Comparison of ENCODE assay signal across 1 cellular context in the genomic region with DNA sequence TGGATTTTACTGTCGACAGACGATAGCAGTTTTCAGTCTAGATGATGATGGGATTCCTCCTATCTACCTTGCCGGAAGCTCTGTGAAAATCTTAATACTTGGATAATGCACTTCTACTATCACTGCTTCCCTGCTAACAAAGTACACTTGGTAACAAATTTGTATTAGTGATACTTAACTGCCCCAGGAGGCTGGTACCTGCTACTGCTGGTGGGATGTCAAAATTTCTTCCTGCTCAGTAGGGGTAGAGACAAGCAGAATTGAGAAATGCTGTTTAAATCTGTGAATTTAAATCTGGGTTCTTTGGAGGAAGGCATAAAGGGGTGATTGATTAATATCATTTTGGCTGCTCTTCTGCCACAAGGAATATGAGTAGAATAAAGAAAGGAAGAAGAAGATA.
TF ChIP-seq lines count a peak whose summit lies in the region.

No MANE protein-coding gene starts in this region.

TF ChIP-seq in H1, 55 proteins besides CTCF, POLR2A, EP300 and RAD21:
- no peak for TF ChIP-seq FOSL1 (IDR thresholded peaks at IDR 0.05; ENCODE audit: insufficient read depth, low read depth, low read length)
- TF ChIP-seq SP4 (IDR thresholded peaks at IDR 0.05; ENCODE audit: low read length): no peak
- TF ChIP-seq TCF12 (IDR thresholded peaks at IDR 0.05; ENCODE audit: low read depth, low read length): no peak
- TF ChIP-seq CHD2 (IDR thresholded peaks at IDR 0.05; ENCODE audit: low read length): no peak
- no peak for TF ChIP-seq ASH2L (IDR thresholded peaks at IDR 0.05; ENCODE audit: low read length)
- no peak for TF ChIP-seq CTBP2 (IDR thresholded peaks at IDR 0.05; ENCODE audit: borderline replicate concordance, insufficient read depth, insufficient read length, low read length)
- TF ChIP-seq SIRT6 (IDR thresholded peaks at IDR 0.05; ENCODE audit: low read length): no peak
- TF ChIP-seq BRCA1 (IDR thresholded peaks at IDR 0.05; ENCODE audit: low read depth, low read length): no peak
- no peak for TF ChIP-seq YY1 (IDR thresholded peaks at IDR 0.05; ENCODE audit: low read depth, low read length)
- TF ChIP-seq BCL11A (IDR thresholded peaks at IDR 0.05; ENCODE audit: low read depth in 2 of 2, low read length in 2 of 2): no peak
- no peak for TF ChIP-seq HDAC6 (IDR thresholded peaks at IDR 0.05; ENCODE audit: low read depth, low read length)
- TF ChIP-seq CHD1 (IDR thresholded peaks at IDR 0.05; ENCODE audit: low read depth, low read length): no peak
- no peak for TF ChIP-seq TAF1 (IDR thresholded peaks at IDR 0.05; ENCODE audit: low read depth, low read length)
- no peak for TF ChIP-seq RXRA (IDR thresholded peaks at IDR 0.05; ENCODE audit: insufficient read depth, low read depth, low read length)
- TF ChIP-seq, protein P1, sequence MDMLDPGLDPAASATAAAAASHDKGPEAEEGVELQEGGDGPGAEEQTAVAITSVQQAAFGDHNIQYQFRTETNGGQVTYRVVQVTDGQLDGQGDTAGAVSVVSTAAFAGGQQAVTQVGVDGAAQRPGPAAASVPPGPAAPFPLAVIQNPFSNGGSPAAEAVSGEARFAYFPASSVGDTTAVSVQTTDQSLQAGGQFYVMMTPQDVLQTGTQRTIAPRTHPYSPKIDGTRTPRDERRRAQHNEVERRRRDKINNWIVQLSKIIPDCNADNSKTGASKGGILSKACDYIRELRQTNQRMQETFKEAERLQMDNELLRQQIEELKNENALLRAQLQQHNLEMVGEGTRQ (IDR thresholded peaks at IDR 0.05; ENCODE audit: low read length): no peak
- TF ChIP-seq NRF1 (IDR thresholded peaks at IDR 0.05; ENCODE audit: low read depth, low read length): no peak
- TF ChIP-seq RBBP5 (IDR thresholded peaks at IDR 0.05; ENCODE audit: borderline replicate concordance, low read depth, low read length): no peak
- no peak for TF ChIP-seq BACH1 (IDR thresholded peaks at IDR 0.05; ENCODE audit: low read length)
- no peak for TF ChIP-seq RFX5 (IDR thresholded peaks at IDR 0.05; ENCODE audit: borderline replicate concordance, low read depth, low read length)
- TF ChIP-seq HDAC2 (IDR thresholded peaks at IDR 0.05; ENCODE audit: borderline replicate concordance in 1 of 2, low read depth in 2 of 2, low read length in 2 of 2): no peak
TF ChIP-seq in H1: peak in this region for 0.
